ENCODE assay signal across 1 cellular context in genomic region chr17:78364436-78365281, GRCh38.
TF ChIP-seq lines count a peak whose summit lies in the region.

No MANE protein-coding gene starts in this region.

TF ChIP-seq in H1, 55 proteins besides CTCF, POLR2A, EP300 and RAD21:
- TF ChIP-seq FOSL1 (IDR thresholded peaks at IDR 0.05; ENCODE audit: insufficient read depth, low read depth, low read length): no peak
- TF ChIP-seq HDAC2 (IDR thresholded peaks at IDR 0.05; ENCODE audit: borderline replicate concordance in 1 of 2, low read depth in 2 of 2, low read length in 2 of 2): no peak
- no peak for TF ChIP-seq RFX5 (IDR thresholded peaks at IDR 0.05; ENCODE audit: borderline replicate concordance, low read depth, low read length)
- TF ChIP-seq PHF8 (conservative IDR thresholded peaks at IDR 0.05; ENCODE audit: low read depth, low read length): no peak
- no peak for TF ChIP-seq KDM1A (IDR thresholded peaks at IDR 0.05; ENCODE audit: borderline replicate concordance, low read length)
- no peak for TF ChIP-seq SP4 (IDR thresholded peaks at IDR 0.05; ENCODE audit: low read length)
- no peak for TF ChIP-seq ATF3 (IDR thresholded peaks at IDR 0.05; ENCODE audit: insufficient read depth, low read depth, low read length)
- TF ChIP-seq CHD2 (IDR thresholded peaks at IDR 0.05; ENCODE audit: low read length): no peak
